Comparison of ENCODE assay signal across 12 cellular contexts in genomic region chr20:40564997-40565680, GRCh38.
DNase-seq lines count a peak whose midpoint lies in the region; ATAC-seq and TF ChIP-seq lines count a peak whose summit lies in the region.
"Had no signal": no experiment of that assay in that cellular context is flagged by ENCODE, and none has a peak within 500 bp of the region (broad histone marks: within the 10 kb centered on the region; RNA-seq: fewer than 3 reads in every experiment).

No MANE protein-coding gene starts in this region.

- no peaks in the 10 kb centered on the region for H3K36me3 ChIP-seq in HCT116 (ENCODE audit: control insufficient read depth in 1 of 2, insufficient read depth in 2 of 2, low read length in 2 of 2)
- no peaks in the 10 kb centered on the region for H3K36me3 ChIP-seq in naive thymus-derived CD4-positive, alpha-beta T cell (ENCODE audit: control insufficient read depth in 2 of 3, insufficient read depth in 3 of 3, low read length in 3 of 3)

- TF ChIP-seq CTCF in HCT116 (IDR thresholded peaks at IDR 0.05 in 2 of 3, conservative IDR thresholded peaks at IDR 0.05 in 1 of 3; ENCODE audit: borderline replicate concordance in 1 of 3, insufficient read depth in 1 of 3, low read depth in 2 of 3, low read length in 2 of 3) (no peak), fibroblast of pulmonary artery (IDR thresholded peaks at IDR 0.05; ENCODE audit: low read length, missing control alignments) (no peak)

- intact Hi-C loops in HCT116 (cut with micrococcal nuclease), result no loop called here
- intact Hi-C loops in naive thymus-derived CD4-positive, alpha-beta T cell (cut with micrococcal nuclease), result no loop called here

- peaks cover 0 to 7% (median 0%) of the 10 kb centered on the region in 11 donors for H3K9me3 Mint-ChIP-seq in naive thymus-derived CD4-positive, alpha-beta T cell
- H3K9me3 Mint-ChIP-seq: activated T-cell treated with anti-CD3 and anti-CD28 coated beads, Interleukin-2, amount 50 U/mL, for 24 hours had no signal

- no peaks in the 10 kb centered on the region for H3K9me2 ChIP-seq in HCT116 (ENCODE audit: insufficient read depth)

- no peaks in the 10 kb centered on the region for H3K9me3 ChIP-seq in HCT116 (ENCODE audit: control insufficient read depth in 1 of 2, insufficient read depth in 1 of 2, low read depth in 1 of 2, low read length in 2 of 2)
- H3K9me3 ChIP-seq in naive thymus-derived CD4-positive, alpha-beta T cell (ENCODE audit: control insufficient read depth in 2 of 3, low read length in 3 of 3), result no peaks in the 10 kb centered on the region

- H3K27me3 Mint-ChIP-seq in naive thymus-derived CD4-positive, alpha-beta T cell, result peaks cover 0 to 33% (median 23%) of the 10 kb centered on the region in 5 donors

- H2AFZ ChIP-seq in HCT116 (ENCODE audit: low read depth, low read length, poor library complexity, severe bottlenecking), result peak overlapping the region; percentile 38

- H3K36me3 Mint-ChIP-seq in naive thymus-derived CD4-positive, alpha-beta T cell, result peaks cover 0 to 3% (median 0%) of the 10 kb centered on the region in 5 donors
- H3K36me3 Mint-ChIP-seq: IgD-negative memory B cell had no signal

- no peak overlapping the region for H3K4me3 ChIP-seq in HCT116 (replicated peaks in 1 of 2; ENCODE audit: low read depth in 1 of 2, low read length in 2 of 2)
- no peak overlapping the region for H3K4me3 ChIP-seq in fibroblast of pulmonary artery (replicated peaks; ENCODE audit: low read depth, low read length)
- H3K4me3 ChIP-seq in naive thymus-derived CD4-positive, alpha-beta T cell (ENCODE audit: low read length), result no peak overlapping the region

- RAD21 ChIA-PET in HCT116 (lab: Charles Lee; ENCODE audit: low non-redundant PET in 1 of 2, low total read pairs in 2 of 2, uncharacterized antibody in 2 of 2, unreplicated experiment in 2 of 2), result no interaction called here

- peaks cover 36 to 43% of the 10 kb centered on the region in 2 experiments for H3K4me1 ChIP-seq in HCT116 (ENCODE audit: control insufficient read depth in 1 of 2, insufficient read depth in 2 of 2, low read length in 2 of 2)
- no peaks in the 10 kb centered on the region for H3K4me1 ChIP-seq in naive thymus-derived CD4-positive, alpha-beta T cell (ENCODE audit: control insufficient read depth in 2 of 2, insufficient read depth in 2 of 2, low read length in 2 of 2)

- H4K20me1 ChIP-seq in HCT116 (ENCODE audit: insufficient read depth), result no peaks in the 10 kb centered on the region

- no peak for TF ChIP-seq POLR2A in HCT116 (IDR thresholded peaks at IDR 0.05; ENCODE audit: borderline replicate concordance, extremely low read depth, insufficient read depth, insufficient read length)

- H3K27me3 ChIP-seq in HCT116 (ENCODE audit: insufficient read depth, low read length), result no peaks in the 10 kb centered on the region
- no peaks in the 10 kb centered on the region for H3K27me3 ChIP-seq in naive thymus-derived CD4-positive, alpha-beta T cell (ENCODE audit: control insufficient read depth in 2 of 2, insufficient read depth in 2 of 2, low read length in 2 of 2)

- TF ChIP-seq RAD21 in HCT116 (IDR thresholded peaks at IDR 0.05; ENCODE audit: low read depth), result no peak; the same call in 1 of the 2 replicates

- DNase-seq in HCT116 (ENCODE audit: low read depth, low spot score) (peak; percentile 71), SW480 (ENCODE audit: low spot score) (peak; percentile 93), fibroblast of pulmonary artery (ENCODE audit: low read depth) (peak; percentile 83), smooth muscle cell of the brain vasculature (ENCODE audit: low read depth, low spot score) (peak; percentile 57), DMS79 treated with DMSO at 0.1 percent for 48 hours (lab: John Stamatoyannopoulos, UW) (no peak)
- DNase-seq in naive thymus-derived CD4-positive, alpha-beta T cell, result no peak
- DNase-seq: activated T-cell treated with anti-CD3 and anti-CD28 coated beads, Interleukin-2, amount 50 U/mL, for 24 hours; left colon; NCI-H748 treated with DMSO at 0.1 percent for 48 hours had no signal

- BruUV-seq in HCT116 (replicated peaks; lab: Mats Ljungman, UMichigan), result no TSS peak

- ATAC-seq in HCT116 (peak; percentile 65), HG03045 (IDR thresholded peaks at IDR 0.05; ENCODE audit: unreplicated experiment) (no peak), HG02885 (IDR thresholded peaks at IDR 0.05; ENCODE audit: poor library complexity, unreplicated experiment) (no peak)
- no peak for ATAC-seq in naive thymus-derived CD4-positive, alpha-beta T cell
- ATAC-seq: left colon had no signal

- peak overlapping the region; percentile 60 for H3K4me2 ChIP-seq in HCT116 (ENCODE audit: low read length)

- CTCF ChIA-PET in HCT116 (lab: Charles Lee), result interaction anchor here (1.0 kb wide), 1 partner anchor 124 kb away, joined by 3 read pairs; the partner anchor contains the start of gene MAFB
- CTCF ChIA-PET in naive thymus-derived CD4-positive, alpha-beta T cell (lab: Charles Lee), result no interaction called here

- POLR2A ChIA-PET in HCT116 (lab: Charles Lee), result no interaction called here
- POLR2A ChIA-PET in naive thymus-derived CD4-positive, alpha-beta T cell (lab: Charles Lee), result no interaction called here

- H3K4me3 Mint-ChIP-seq in naive thymus-derived CD4-positive, alpha-beta T cell, result no peak overlapping the region
- H3K4me3 Mint-ChIP-seq: activated T-cell treated with anti-CD3 and anti-CD28 coated beads, Interleukin-2, amount 50 U/mL, for 24 hours had no signal

- H3K27ac ChIP-seq in HCT116 (ENCODE audit: low read depth, low read length), result no peak overlapping the region
- H3K27ac ChIP-seq in naive thymus-derived CD4-positive, alpha-beta T cell (ENCODE audit: low read depth, low read length), result no peak overlapping the region

- no peaks in the 10 kb centered on the region for H3K79me2 ChIP-seq in HCT116 (ENCODE audit: insufficient read depth, low read length)

- H3K9ac ChIP-seq in HCT116 (ENCODE audit: low read length), result no peak overlapping the region

- peaks cover 0 to 3% (median 0%) of the 10 kb centered on the region in 7 donors for H3K4me1 Mint-ChIP-seq in naive thymus-derived CD4-positive, alpha-beta T cell
- H3K4me1 Mint-ChIP-seq: IgD-negative memory B cell had no signal

- H3K27ac Mint-ChIP-seq in naive thymus-derived CD4-positive, alpha-beta T cell, result no peak overlapping the region
- H3K27ac Mint-ChIP-seq: activated T-cell treated with anti-CD3 and anti-CD28 coated beads, Interleukin-2, amount 50 U/mL, for 24 hours; IgD-negative memory B cell had no signal

TF ChIP-seq in HCT116, 20 proteins besides CTCF, POLR2A, EP300 and RAD21 (continues in another document):
- TF ChIP-seq CBX3 (IDR thresholded peaks at IDR 0.05; ENCODE audit: low read depth) (peak; percentile 75; the same call in 1 of the 2 replicates), POLR2AphosphoS5 (IDR thresholded peaks at IDR 0.05; ENCODE audit: low read depth, low read length) (no peak), CEBPB (IDR thresholded peaks at IDR 0.05; ENCODE audit: low read depth) (0 out of 2 replicates have a peak, but pooled peaks have one; percentile 24), ZBTB33 (IDR thresholded peaks at IDR 0.05; ENCODE audit: extremely low read depth, insufficient replicate concordance, low read length) (no peak), SRF (IDR thresholded peaks at IDR 0.05; ENCODE audit: low read depth) (0 out of 2 replicates have a peak, but pooled peaks have one; percentile 27), SP1 (IDR thresholded peaks at IDR 0.05; ENCODE audit: low read depth) (peak; percentile 79), REST (IDR thresholded peaks at IDR 0.05; ENCODE audit: low read depth) (no peak), JUND (IDR thresholded peaks at IDR 0.05) (peak; percentile 92), MAX (IDR thresholded peaks at IDR 0.05) (0 out of 2 replicates have a peak, but pooled peaks have one; percentile 61)

Comparison
In these comparisons a context has a peak if more than half of its experiments do, and no peak if none do; other contexts are left out.
1. DNase-seq: peak in HCT116 (single experiment), SW480 (single experiment), fibroblast of pulmonary artery (single experiment) and smooth muscle cell of the brain vasculature (single experiment); none in DMS79 treated with DMSO at 0.1 percent for 48 hours (single experiment) and naive thymus-derived CD4-positive, alpha-beta T cell (0 of 9).